Comparison of ENCODE assay signal across 13 cellular contexts in the genomic region with DNA sequence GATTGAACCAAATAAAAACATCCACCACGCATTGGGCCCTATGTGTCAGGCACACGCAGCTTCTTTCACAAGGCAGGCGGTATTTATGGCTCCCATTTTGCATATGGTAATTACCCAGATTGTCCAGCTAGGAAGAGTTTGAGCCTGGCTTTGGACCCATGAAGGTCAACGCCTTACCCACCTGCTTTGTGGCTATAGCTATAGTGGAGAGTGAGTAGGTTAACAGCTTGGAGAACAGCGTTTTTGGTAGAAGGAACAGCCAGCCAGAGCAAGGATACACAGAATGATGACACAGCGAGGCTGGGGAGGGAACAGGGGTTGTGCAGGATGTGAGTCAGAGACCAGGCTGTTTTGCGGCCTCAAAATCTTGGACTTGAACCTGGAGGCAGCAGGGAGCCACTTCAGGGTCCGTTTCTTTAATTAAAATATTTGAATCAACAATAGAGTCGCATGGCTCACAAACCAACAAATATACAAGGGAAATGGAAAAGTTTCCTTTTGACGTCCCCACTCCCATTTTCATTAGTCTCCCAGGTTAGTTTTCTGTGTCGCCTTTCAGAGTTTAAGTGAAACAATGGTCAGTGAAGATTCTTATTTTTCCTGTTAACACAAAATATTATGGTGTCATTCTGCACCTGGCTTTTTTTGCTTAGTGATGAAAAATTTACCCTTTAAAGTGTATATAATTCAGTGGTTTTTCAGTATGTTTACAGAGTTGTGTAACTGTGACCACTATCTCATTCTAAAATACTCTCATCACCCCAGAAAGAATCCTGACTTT.
A peak's percentile ranks its signal among the peaks of the same experiment; 100 is the strongest.
DNase-seq lines count a peak whose midpoint lies in the region; ATAC-seq, FAIRE-seq and TF ChIP-seq lines count a peak whose summit lies in the region.
"Had no signal": no experiment of that assay in that cellular context is flagged by ENCODE, and none has a peak within 500 bp of the region (broad histone marks: within the 10 kb centered on the region; RNA-seq: fewer than 3 reads in every experiment).

No MANE protein-coding gene starts in this region.

- H3K27ac Mint-ChIP-seq in activated T-helper 17 cell treated with anti-CD3 and anti-CD28 coated beads, Interleukin-2, amount 50 U/mL, for 72 hours, result no peak overlapping the region
- H3K27ac Mint-ChIP-seq: CD4-positive, CD25-positive, alpha-beta regulatory T cell had no signal

- no peaks in the 10 kb centered on the region for H3K27me3 ChIP-seq in gastroesophageal sphincter
- H3K27me3 ChIP-seq: hepatocyte had no signal

- H3K36me3 ChIP-seq in gastroesophageal sphincter, result peaks cover 0 to 11% of the 10 kb centered on the region in 2 donors

- H3K4me1 Mint-ChIP-seq in activated T-helper 17 cell treated with anti-CD3 and anti-CD28 coated beads, Interleukin-2, amount 50 U/mL, for 72 hours, result no peaks in the 10 kb centered on the region
- H3K4me1 Mint-ChIP-seq: CD4-positive, CD25-positive, alpha-beta regulatory T cell had no signal

- H3K9me3 ChIP-seq in gastroesophageal sphincter, result no peaks in the 10 kb centered on the region

- no peak overlapping the region for H3K4me3 Mint-ChIP-seq in activated T-helper 17 cell treated with anti-CD3 and anti-CD28 coated beads, Interleukin-2, amount 50 U/mL, for 72 hours
- H3K4me3 Mint-ChIP-seq: CD4-positive, CD25-positive, alpha-beta regulatory T cell; neural crest cell had no signal

- CTCF ChIA-PET in AG04449 (lab: Yijun Ruan, JAX), result interaction anchor here (1.1 to 1.5 kb wide), 3 partner anchors 16 to 179 kb away, joined by 3 to 4 read pairs (median 4); no protein-coding TSS in a partner anchor

- peak; percentile 49 for DNase-seq in AG04449 (ENCODE audit: low read depth, low spot score)
- peak; percentile 73 for DNase-seq in HTR-8/SVneo (ENCODE audit: insufficient read length, low spot score)
- peak; percentile 61 for DNase-seq in SKM-1 (lab: John Stamatoyannopoulos, UW; ENCODE audit: unreplicated experiment)
- DNase-seq in fibroblast of villous mesenchyme (ENCODE audit: low read depth), result peak; percentile 84
- no peak for DNase-seq in GM19238 (ENCODE audit: insufficient read length, low spot score)
- DNase-seq: activated CD4-positive, alpha-beta T cell treated with anti-CD3 and anti-CD28 coated beads, Interleukin-2, amount 50 U/mL, for 1 hour; amygdala; CD4-positive, CD25-positive, alpha-beta regulatory T cell had no signal

- no peak for FAIRE-seq in HTR-8/SVneo (lab: Jason Lieb, UNC)

- no peak for TF ChIP-seq CTCF in AG04449 (IDR thresholded peaks at IDR 0.05; ENCODE audit: insufficient read depth, low read length, missing control alignments)
- no peak for TF ChIP-seq CTCF in fibroblast of villous mesenchyme (IDR thresholded peaks at IDR 0.05; ENCODE audit: insufficient read depth, low read depth, low read length)
- no peak for TF ChIP-seq CTCF in gastroesophageal sphincter (IDR thresholded peaks at IDR 0.05)

- 72 to 73% methylated on average over 10 of the region's 11 CpGs for WGBS in gastroesophageal sphincter (ENCODE audit: low coverage in 1 of 2), 2 donors

- TF ChIP-seq EP300 in gastroesophageal sphincter (IDR thresholded peaks at IDR 0.05), result no peak

- H3K36me3 Mint-ChIP-seq in activated T-helper 17 cell treated with anti-CD3 and anti-CD28 coated beads, Interleukin-2, amount 50 U/mL, for 72 hours (ENCODE audit: low read depth), result no peaks in the 10 kb centered on the region

- no peaks in the 10 kb centered on the region for H3K4me1 ChIP-seq in gastroesophageal sphincter

- POLR2A ChIA-PET in AG04449 (lab: Yijun Ruan, JAX), result no interaction called here

- ATAC-seq in gastroesophageal sphincter, result no peak
- ATAC-seq in activated T-helper 17 cell treated with anti-CD3 and anti-CD28 coated beads, Interleukin-2, amount 50 U/mL, for 72 hours (replicated peaks), result no peak
- no peak for ATAC-seq in HG02852 (IDR thresholded peaks at IDR 0.05; ENCODE audit: unreplicated experiment)

- TF ChIP-seq POLR2A in gastroesophageal sphincter (IDR thresholded peaks at IDR 0.05), result no peak

- H3K4me3 ChIP-seq in AG04449 (ENCODE audit: low read depth, low read length) (no peak overlapping the region), fibroblast of villous mesenchyme (ENCODE audit: low read depth, low read length) (no peak overlapping the region), gastroesophageal sphincter (no peak overlapping the region)
- H3K4me3 ChIP-seq: hepatocyte had no signal

- H3K27me3 Mint-ChIP-seq in activated T-helper 17 cell treated with anti-CD3 and anti-CD28 coated beads, Interleukin-2, amount 50 U/mL, for 72 hours, result no peaks in the 10 kb centered on the region
- H3K27me3 Mint-ChIP-seq: CD4-positive, CD25-positive, alpha-beta regulatory T cell had no signal

- no peak overlapping the region for H3K27ac ChIP-seq in gastroesophageal sphincter
- H3K27ac ChIP-seq: hepatocyte had no signal

- no peaks in the 10 kb centered on the region for H3K9me3 Mint-ChIP-seq in activated T-helper 17 cell treated with anti-CD3 and anti-CD28 coated beads, Interleukin-2, amount 50 U/mL, for 72 hours
- H3K9me3 Mint-ChIP-seq: CD4-positive, CD25-positive, alpha-beta regulatory T cell; neural crest cell had no signal
